In the genomic region with DNA sequence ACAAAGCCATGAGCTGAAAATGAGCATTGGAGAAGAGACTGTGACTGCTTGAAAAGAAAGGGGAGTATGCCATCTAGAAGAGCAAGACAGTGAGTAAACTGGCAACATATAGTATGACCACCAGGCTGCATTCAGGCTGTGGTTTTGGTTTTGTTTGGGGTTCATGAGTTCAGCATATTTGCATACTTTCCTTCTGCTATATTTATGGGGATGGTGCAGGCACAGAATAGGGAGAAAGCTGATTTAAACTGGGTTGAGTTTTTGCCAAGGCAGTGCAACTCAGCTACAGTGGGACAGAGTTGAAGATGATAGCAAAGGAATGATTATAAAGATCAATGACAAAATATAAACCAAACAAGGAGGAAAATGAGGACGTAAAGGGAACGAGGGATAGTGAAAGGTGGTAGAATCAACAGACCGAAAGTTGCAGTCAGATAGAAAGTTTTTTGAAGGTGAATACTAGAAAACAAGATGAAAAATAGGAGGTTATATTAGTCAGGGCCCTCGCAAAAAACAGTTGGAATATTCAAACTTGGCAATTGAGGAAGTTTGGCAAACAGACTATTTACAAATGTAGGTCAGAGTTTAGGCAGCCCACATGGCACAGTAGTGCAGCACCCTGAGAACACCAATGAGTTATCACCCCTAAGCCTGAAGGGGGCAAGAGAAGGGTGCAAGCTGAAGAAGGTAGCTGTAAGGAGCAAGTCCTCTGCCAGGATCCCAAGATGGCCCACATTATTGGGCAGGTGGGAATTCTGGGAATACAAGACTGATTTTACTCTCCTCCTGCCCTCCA, we compare ENCODE assay signal across 10 cellular contexts.
A peak's percentile ranks its signal among the peaks of the same experiment; 100 is the strongest.
DNase-seq lines count a peak whose midpoint lies in the region; ATAC-seq and TF ChIP-seq lines count a peak whose summit lies in the region.
"Had no signal": no experiment of that assay in that cellular context is flagged by ENCODE, and none has a peak within 500 bp of the region (broad histone marks: within the 10 kb centered on the region; RNA-seq: fewer than 3 reads in every experiment).

No MANE protein-coding gene starts in this region.

- H2AFZ ChIP-seq in hepatocyte, result no peak overlapping the region

- H3K79me2 ChIP-seq in hepatocyte, result no peaks in the 10 kb centered on the region

- no peak overlapping the region for H3K4me2 ChIP-seq in hepatocyte

- H3K27me3 ChIP-seq in hepatocyte, result no peaks in the 10 kb centered on the region

- H3K27ac ChIP-seq in hepatocyte, result no peak overlapping the region

- H4K20me1 ChIP-seq in hepatocyte (ENCODE audit: insufficient read depth, poor library complexity, severe bottlenecking), result no peaks in the 10 kb centered on the region

- no peaks in the 10 kb centered on the region for H3K9me2 ChIP-seq in hepatocyte (replicated peaks; ENCODE audit: insufficient read depth)

- TF ChIP-seq CTCF in GM10266 (IDR thresholded peaks at IDR 0.05; ENCODE audit: control insufficient read depth, insufficient read depth, low read depth, missing control alignments) (no peak), hepatocyte (IDR thresholded peaks at IDR 0.05; ENCODE audit: poor library complexity) (no peak)

- peak; percentile 24 for DNase-seq in GM10266 (ENCODE audit: extremely low spot score)
- no peak for DNase-seq in NCI-H2029 treated with DMSO at 0.1 percent for 48 hours (lab: John Stamatoyannopoulos, UW)
- no peak for DNase-seq in stimulated activated naive CD4-positive, alpha-beta T cell treated with Interleukin-2 at 50 U/mL for 16 hours (lab: John Stamatoyannopoulos, UW)
- no peak for DNase-seq in hepatocyte (ENCODE audit: low spot score)
- DNase-seq in DMS79 (lab: John Stamatoyannopoulos, UW), result no peak
- DNase-seq: left ventricle myocardium superior, SW 1271 had no signal

- 90% methylated on average over 4 of the region's 4 CpGs for WGBS in hepatocyte (ENCODE audit: low lambda C conversion rate, missing lambda C conversion rate)

- H3K4me1 ChIP-seq in hepatocyte (ENCODE audit: insufficient read depth), result peaks cover 5% of the 10 kb centered on the region

- no peak overlapping the region for H3K4me3 ChIP-seq in hepatocyte

- H3K9me3 ChIP-seq in hepatocyte (ENCODE audit: low read depth), result no peaks in the 10 kb centered on the region

- ATAC-seq in GM19395 (IDR thresholded peaks at IDR 0.05; ENCODE audit: unreplicated experiment) (peak; percentile 97), HG02840 (IDR thresholded peaks at IDR 0.05; ENCODE audit: low FRiP score, unreplicated experiment) (peak; percentile 94), HG03558 (IDR thresholded peaks at IDR 0.05; ENCODE audit: extremely low read depth, unreplicated experiment) (peak; percentile 95)
- ATAC-seq: left ventricle myocardium superior had no signal

- no peaks in the 10 kb centered on the region for H3K36me3 ChIP-seq in hepatocyte (replicated peaks; ENCODE audit: insufficient read depth, low read depth)
